19 cellular contexts compared by ENCODE assay signal in genomic region chr10:125782055-125782454, GRCh38. TPM values are rescaled to one million over a fixed set of nuclear protein-coding genes. Genes with fewer than 3 reads are reported as not detected.
DNase-seq lines count a peak whose midpoint lies in the region; ATAC-seq and TF ChIP-seq lines count a peak whose summit lies in the region.
"Had no signal": no experiment of that assay in that cellular context is flagged by ENCODE, and none has a peak within 500 bp of the region (broad histone marks: within the 10 kb centered on the region; RNA-seq: fewer than 3 reads in every experiment).

No MANE protein-coding gene starts in this region.

- H3K4me2 ChIP-seq in smooth muscle cell = peak overlapping the region; percentile 57
- H3K4me2 ChIP-seq: A549, GM23338 had no signal

- no peak overlapping the region for H3K27ac Mint-ChIP-seq in activated CD8-positive, alpha-beta memory T cell treated with anti-CD3 and anti-CD28 coated beads, Interleukin-2, amount 10 ng/mL, durations not matched to agents 7 days and 5 days
- peak overlapping the region; percentile 94 for H3K27ac Mint-ChIP-seq in glutamatergic neuron (ENCODE audit: unreplicated experiment)
- H3K27ac Mint-ChIP-seq in osteocyte (ENCODE audit: unreplicated experiment) = no peak overlapping the region
- H3K27ac Mint-ChIP-seq: CD4-positive, alpha-beta T cell; GM23338 had no signal

- H3K27me3 ChIP-seq in smooth muscle cell (ENCODE audit: low read depth) = no peaks in the 10 kb centered on the region

- no peaks in the 10 kb centered on the region for H3K36me3 Mint-ChIP-seq in activated CD8-positive, alpha-beta memory T cell treated with anti-CD3 and anti-CD28 coated beads, Interleukin-2, amount 10 ng/mL, durations not matched to agents 7 days and 5 days
- H3K36me3 Mint-ChIP-seq in glutamatergic neuron (ENCODE audit: unreplicated experiment) = peaks cover 17% of the 10 kb centered on the region
- no peaks in the 10 kb centered on the region for H3K36me3 Mint-ChIP-seq in osteocyte (ENCODE audit: unreplicated experiment)

- no peaks in the 10 kb centered on the region for H3K4me1 Mint-ChIP-seq in activated CD8-positive, alpha-beta memory T cell treated with anti-CD3 and anti-CD28 coated beads, Interleukin-2, amount 10 ng/mL, durations not matched to agents 7 days and 5 days
- H3K4me1 Mint-ChIP-seq in glutamatergic neuron (ENCODE audit: low read depth, unreplicated experiment) (peaks cover 24% of the 10 kb centered on the region), osteocyte (ENCODE audit: unreplicated experiment) (no peaks in the 10 kb centered on the region)
- H3K4me1 Mint-ChIP-seq: GM23338 had no signal

- peak overlapping the region; percentile 71 for H3K9ac ChIP-seq in smooth muscle cell (ENCODE audit: low read depth)

- no peaks in the 10 kb centered on the region for H3F3A ChIP-seq in smooth muscle cell (ENCODE audit: low read depth)

- H3K4me1 ChIP-seq in mesodermal cell (ENCODE audit: control insufficient read depth, insufficient read depth, low read length, poor library complexity, severe bottlenecking) (peaks cover 11% of the 10 kb centered on the region), smooth muscle cell (ENCODE audit: low read depth) (no peaks in the 10 kb centered on the region)
- H3K4me1 ChIP-seq: A549 had no signal

- H3K9me3 ChIP-seq in mesodermal cell (ENCODE audit: control insufficient read depth, low read length) (no peaks in the 10 kb centered on the region), smooth muscle cell (replicated peaks; ENCODE audit: low read depth) (no peaks in the 10 kb centered on the region)
- H3K9me3 ChIP-seq: A549 had no signal

- H3K4me3 ChIP-seq in mesodermal cell (ENCODE audit: extremely low read depth, insufficient read depth, low read length, poor library complexity, severe bottlenecking) (no peak overlapping the region), smooth muscle cell (no peak overlapping the region)
- H3K4me3 ChIP-seq: A549, GM23338 had no signal

- H3K36me3 ChIP-seq in mesodermal cell (ENCODE audit: control insufficient read depth, insufficient read depth, low read length) = no peaks in the 10 kb centered on the region
- H3K36me3 ChIP-seq in smooth muscle cell (ENCODE audit: low read depth) = no peaks in the 10 kb centered on the region

- no peaks in the 10 kb centered on the region for H3K9me3 Mint-ChIP-seq in activated CD8-positive, alpha-beta memory T cell treated with anti-CD3 and anti-CD28 coated beads, Interleukin-2, amount 10 ng/mL, durations not matched to agents 7 days and 5 days (ENCODE audit: low read depth)
- H3K9me3 Mint-ChIP-seq in glutamatergic neuron (ENCODE audit: unreplicated experiment) (peaks cover 12% of the 10 kb centered on the region), osteocyte (ENCODE audit: unreplicated experiment) (no peaks in the 10 kb centered on the region)
- H3K9me3 Mint-ChIP-seq: CD4-positive, alpha-beta T cell had no signal

- no peaks in the 10 kb centered on the region for H4K20me1 ChIP-seq in smooth muscle cell (ENCODE audit: low read depth)

- no peak for ATAC-seq in activated CD8-positive, alpha-beta memory T cell treated with anti-CD3 and anti-CD28 coated beads, Interleukin-2, amount 10 ng/mL, durations not matched to agents 7 days and 5 days
- ATAC-seq: A549 had no signal

- TF ChIP-seq CTCF in glutamatergic neuron (IDR thresholded peaks at IDR 0.05; ENCODE audit: partially characterized antibody, unreplicated experiment) (no peak), smooth muscle cell (IDR thresholded peaks at IDR 0.05; ENCODE audit: borderline replicate concordance, insufficient read depth, poor library complexity, severe bottlenecking) (no peak), osteocyte (IDR thresholded peaks at IDR 0.05) (no peak)

- no peaks in the 10 kb centered on the region for H3K79me2 ChIP-seq in smooth muscle cell (ENCODE audit: low read depth)

- no peak overlapping the region for H3K4me3 Mint-ChIP-seq in activated CD8-positive, alpha-beta memory T cell treated with anti-CD3 and anti-CD28 coated beads, Interleukin-2, amount 10 ng/mL, durations not matched to agents 7 days and 5 days
- H3K4me3 Mint-ChIP-seq in glutamatergic neuron (ENCODE audit: unreplicated experiment) (no peak overlapping the region), osteocyte (ENCODE audit: unreplicated experiment) (no peak overlapping the region)
- H3K4me3 Mint-ChIP-seq: CD4-positive, alpha-beta T cell; GM23338 had no signal

- no peaks in the 10 kb centered on the region for H3K27me3 Mint-ChIP-seq in activated CD8-positive, alpha-beta memory T cell treated with anti-CD3 and anti-CD28 coated beads, Interleukin-2, amount 10 ng/mL, durations not matched to agents 7 days and 5 days
- H3K27me3 Mint-ChIP-seq in glutamatergic neuron (ENCODE audit: unreplicated experiment) (peaks cover 7% of the 10 kb centered on the region), osteocyte (ENCODE audit: unreplicated experiment) (peaks cover 8% of the 10 kb centered on the region)
- H3K27me3 Mint-ChIP-seq: CD4-positive, alpha-beta T cell had no signal

- peak; percentile 15 for DNase-seq in activated CD8-positive, alpha-beta memory T cell treated with anti-CD3 and anti-CD28 coated beads for 24 hours
- DNase-seq in activated CD8-positive, alpha-beta memory T cell treated with anti-CD3 and anti-CD28 coated beads, Interleukin-2, amount 10 ng/mL, durations not matched to agents 7 days and 5 days = no peak
- DNase-seq in glutamatergic neuron = no peak
- DNase-seq in smooth muscle cell (lab: John Stamatoyannopoulos, UW; ENCODE audit: unreplicated experiment) = no peak
- DNase-seq in anterior cingulate cortex (lab: John Stamatoyannopoulos, UW) = no peak
- DNase-seq in osteocyte (ENCODE audit: extremely low spot score, unreplicated experiment) = no peak
- DNase-seq in stimulated activated CD4-positive, alpha-beta T cell treated with anti-CD3 and anti-CD28 coated beads, Interleukin-15, amount 100 ng/mL, for 24 hours = no peak
- DNase-seq: AML-193; CD4-positive, alpha-beta T cell; DMS153; DMS79 treated with DMSO at 0.1 percent for 48 hours; GF-D8; HCEC 1CT had no signal

- H2AFZ ChIP-seq in smooth muscle cell (ENCODE audit: low read depth) = peak overlapping the region; percentile 32
- H2AFZ ChIP-seq: GM23338 had no signal

- H3K27ac ChIP-seq in mesodermal cell (ENCODE audit: low read depth, low read length, severe bottlenecking) = peak overlapping the region; percentile 64
- peak overlapping the region; percentile 88 for H3K27ac ChIP-seq in smooth muscle cell (ENCODE audit: low read depth)
- H3K27ac ChIP-seq: 22Rv1, A549, C4-2B had no signal

- 88% methylated on average over 5 to 11 of the region's 11 CpGs for whole genome bisulfite sequencing in mesodermal cell (ENCODE audit: insufficient coverage in 2 of 2), 2 experiments
- WGBS in smooth muscle cell (ENCODE audit: low lambda C conversion rate) = 62% methylated on average over 11 of the region's 11 CpGs

- CTCF ChIA-PET in activated CD8-positive, alpha-beta memory T cell treated with anti-CD3 and anti-CD28 coated beads, Interleukin-2, amount 10 ng/mL, durations not matched to agents 7 days and 5 days (lab: Charles Lee) = no interaction called here

RNA-seq across cellular contexts. Expression of gene MMP21, which starts 6.4 kb away (rescaled TPM):
- total RNA-seq in activated CD8-positive, alpha-beta memory T cell treated with anti-CD3 and anti-CD28 coated beads, Interleukin-2, amount 10 ng/mL, durations not matched to agents 7 days and 5 days = not detected
- not detected for total RNA-seq in glutamatergic neuron (ENCODE audit: unreplicated experiment)
- polyA plus RNA-seq in mesodermal cell (2013, experiment 1 of 2) = not detected
- polyA plus RNA-seq in mesodermal cell (2013, experiment 2 of 2) = not detected
- total RNA-seq in smooth muscle cell = not detected in 2 replicates
- not detected in 2 replicates for polyA plus RNA-seq in smooth muscle cell
- 0.18 TPM in 1 of 2 replicates, not detected in the other for total RNA-seq in osteocyte
- total RNA-seq: GM23338 had no signal
- polyA plus RNA-seq: BJ, GM23338 had no signal

RNA-seq across cellular contexts. Expression of gene UROS, which starts 41.0 kb away (rescaled TPM):
- 10 to 100 TPM; 43.8 to 57.9 TPM for total RNA-seq in activated CD8-positive, alpha-beta memory T cell treated with anti-CD3 and anti-CD28 coated beads, Interleukin-2, amount 10 ng/mL, durations not matched to agents 7 days and 5 days
- 48.0 TPM for total RNA-seq in glutamatergic neuron (ENCODE audit: unreplicated experiment)
- polyA plus RNA-seq in mesodermal cell (2013, experiment 1 of 2) = 39.8 TPM
- 33.5 TPM for polyA plus RNA-seq in mesodermal cell (2013, experiment 2 of 2)
- 43.7 and 61.1 TPM in 2 replicates for total RNA-seq in smooth muscle cell
- polyA plus RNA-seq in smooth muscle cell = 77.5 and 86.7 TPM in 2 replicates
- total RNA-seq in osteocyte = 68.0 and 69.5 TPM in 2 replicates

RNA-seq across cellular contexts. Expression of gene BCCIP, which starts 41.3 kb away (rescaled TPM):
- total RNA-seq in activated CD8-positive, alpha-beta memory T cell treated with anti-CD3 and anti-CD28 coated beads, Interleukin-2, amount 10 ng/mL, durations not matched to agents 7 days and 5 days = 10 to 100 TPM; 53.1 to 77.0 TPM
- total RNA-seq in glutamatergic neuron (ENCODE audit: unreplicated experiment) = 50.9 TPM
- 60.8 TPM for polyA plus RNA-seq in mesodermal cell (2013, experiment 1 of 2)
- 72.0 TPM for polyA plus RNA-seq in mesodermal cell (2013, experiment 2 of 2)
- 61.8 and 87.5 TPM in 2 replicates for total RNA-seq in smooth muscle cell
- 55.3 and 56.6 TPM in 2 replicates for polyA plus RNA-seq in smooth muscle cell
- total RNA-seq in osteocyte = 34.6 TPM in 2 replicates
